In genomic region chr2:8685697-8686358, GRCh38 we compare ENCODE assay signal across 8 cellular contexts. TPM values are rescaled to one million over a fixed set of nuclear protein-coding genes. Genes with fewer than 3 reads are reported as not detected.
DNase-seq lines count a peak whose midpoint lies in the region; ATAC-seq and TF ChIP-seq lines count a peak whose summit lies in the region.

No MANE protein-coding gene starts in this region.

- peaks cover 12% of the 10 kb centered on the region for H3K4me1 ChIP-seq in A673 (ENCODE audit: insufficient read depth, low read length, poor library complexity, severe bottlenecking)
- H3K4me1 ChIP-seq in PC-9 (replicated peaks; ENCODE audit: insufficient read depth): no peaks in the 10 kb centered on the region; the same call in 1 of the 2 replicates
- peaks cover 23% of the 10 kb centered on the region for H3K4me1 ChIP-seq in stomach smooth muscle (ENCODE audit: control insufficient read depth, insufficient read depth, low read length)

- H3K27me3 ChIP-seq in A673 (replicated peaks; ENCODE audit: insufficient read depth, low read depth, low read length, poor library complexity) (no peaks in the 10 kb centered on the region), PC-9 (ENCODE audit: insufficient read depth, low read depth) (peaks cover 60% of the 10 kb centered on the region), stomach smooth muscle (ENCODE audit: control insufficient read depth in 1 of 2, insufficient read depth in 2 of 2, low read length in 2 of 2) (no peaks in the 10 kb centered on the region)

- H3K27ac ChIP-seq in A673 (ENCODE audit: low read depth, low read length, poor library complexity, severe bottlenecking) (peak overlapping the region; percentile 89), PC-9 (no peak overlapping the region), stomach smooth muscle (ENCODE audit: low read length) (peak overlapping the region; percentile 69)

- CTCF ChIA-PET in A673 (lab: Charles Lee) (no interaction called here), PC-9 (lab: Charles Lee) (no interaction called here)

- no peaks in the 10 kb centered on the region for H3K79me2 ChIP-seq in PC-9 (ENCODE audit: low read depth)

- TF ChIP-seq POLR2A in GM18505 (IDR thresholded peaks at IDR 0.05; ENCODE audit: borderline replicate concordance, extremely low read depth, insufficient read depth, insufficient read length): no peak

- H3F3A ChIP-seq in PC-9 (ENCODE audit: insufficient read depth, low read depth): 0 out of 2 replicates have a peak, but pooled peaks cover 3% of the 10 kb centered on the region

- H3K36me3 ChIP-seq in A673 (ENCODE audit: insufficient read depth, low read length, poor library complexity, severe bottlenecking) (peaks cover 16% of the 10 kb centered on the region), PC-9 (ENCODE audit: low read depth) (no peaks in the 10 kb centered on the region), stomach smooth muscle (ENCODE audit: control insufficient read depth in 2 of 2, insufficient read depth in 2 of 2, low read length in 2 of 2) (no peaks in the 10 kb centered on the region)

- H2AFZ ChIP-seq in PC-9: no peak overlapping the region

- no peaks in the 10 kb centered on the region for H3K9me3 Mint-ChIP-seq in activated T-helper 17 cell treated with anti-CD3 and anti-CD28 coated beads, Interleukin-2, amount 50 U/mL, for 72 hours
- no peaks in the 10 kb centered on the region for H3K9me3 Mint-ChIP-seq in nephron progenitor cell

- H3K36me3 Mint-ChIP-seq in activated T-helper 17 cell treated with anti-CD3 and anti-CD28 coated beads, Interleukin-2, amount 50 U/mL, for 72 hours (ENCODE audit: low read depth): peaks cover 44% of the 10 kb centered on the region
- H3K36me3 Mint-ChIP-seq in nephron progenitor cell (ENCODE audit: low read depth): peaks cover 25% of the 10 kb centered on the region

- H3K9me3 ChIP-seq in A673 (ENCODE audit: low read depth, low read length, poor library complexity, severe bottlenecking) (no peaks in the 10 kb centered on the region), PC-9 (ENCODE audit: insufficient read depth, low read depth) (0 out of 2 replicates have a peak, but pooled peaks cover 6% of the 10 kb centered on the region), stomach smooth muscle (ENCODE audit: control insufficient read depth in 2 of 2, low read length in 2 of 2) (no peaks in the 10 kb centered on the region)

- BruUV-seq in A673 (replicated peaks; lab: Mats Ljungman, UMichigan) (no TSS peak), PC-9 (replicated peaks; lab: Mats Ljungman, UMichigan) (no TSS peak)

- H3K4me3 ChIP-seq in A673 (ENCODE audit: low read depth, low read length, poor library complexity, severe bottlenecking) (peak overlapping the region; percentile 87), PC-9 (no peak overlapping the region), foreskin fibroblast (ENCODE audit: low read depth in 1 of 2, low read length in 2 of 2) (peak overlapping the region; percentile 30 to 98), stomach smooth muscle (ENCODE audit: low read length in 2 of 2) (peak overlapping the region; percentile 73 to 76)

- H3K27ac Mint-ChIP-seq in activated T-helper 17 cell treated with anti-CD3 and anti-CD28 coated beads, Interleukin-2, amount 50 U/mL, for 72 hours: peak overlapping the region; percentile 70
- H3K27ac Mint-ChIP-seq in nephron progenitor cell: no peak overlapping the region

- peak overlapping the region in 1 of 2 donors; percentile 76 for H3K9ac ChIP-seq in stomach smooth muscle (ENCODE audit: low read length in 2 of 2)

- ATAC-seq in GM18505 (IDR thresholded peaks at IDR 0.05; ENCODE audit: unreplicated experiment): peak; percentile 40
- ATAC-seq in HG03571 (IDR thresholded peaks at IDR 0.05; ENCODE audit: unreplicated experiment): peak; percentile 32
- peak; percentile 31 for ATAC-seq in activated T-helper 17 cell treated with anti-CD3 and anti-CD28 coated beads, Interleukin-2, amount 50 U/mL, for 72 hours (replicated peaks)

- intact Hi-C loops in A673 (cut with micrococcal nuclease; ENCODE audit: unreplicated experiment) (loop anchor here (1.0 to 10.0 kb wide), 7 partner anchors 289 to 1589 kb away; no protein-coding TSS in a partner anchor), PC-9 (cut with micrococcal nuclease; ENCODE audit: unreplicated experiment) (loop anchor here (1.0 to 10.0 kb wide), 4 partner anchors 159 to 1589 kb away; no protein-coding TSS in a partner anchor)

- no peaks in the 10 kb centered on the region for H4K20me1 ChIP-seq in PC-9 (ENCODE audit: insufficient read depth)

- peak overlapping the region; percentile 15; the same call in 1 of the 2 replicates for H3K4me2 ChIP-seq in PC-9

- TF ChIP-seq CTCF in A673 (conservative IDR thresholded peaks at IDR 0.05; ENCODE audit: low read depth, low read length) (peak; percentile 72), PC-9 (conservative IDR thresholded peaks at IDR 0.05) (peak; percentile 87), foreskin fibroblast (IDR thresholded peaks at IDR 0.05; ENCODE audit: low read depth, low read length) (peak; percentile 64), nephron progenitor cell (IDR thresholded peaks at IDR 0.05) (peak; percentile 86)

- DNase-seq in A673 (ENCODE audit: low spot score): peak; percentile 87
- peak in 1 of 2 experiments; percentile 55 for DNase-seq in PC-9
- peak in 1 of 2 donors; percentile 73 for DNase-seq in foreskin fibroblast
- DNase-seq in nephron progenitor cell: peak; percentile 94

- peak overlapping the region; percentile 71 for H3K4me3 Mint-ChIP-seq in activated T-helper 17 cell treated with anti-CD3 and anti-CD28 coated beads, Interleukin-2, amount 50 U/mL, for 72 hours
- H3K4me3 Mint-ChIP-seq in nephron progenitor cell: peak overlapping the region; percentile 67

- POLR2A ChIA-PET in A673 (lab: Charles Lee; ENCODE audit: low non-redundant PET): no interaction called here
- POLR2A ChIA-PET in PC-9 (lab: Charles Lee; ENCODE audit: unreplicated experiment): no interaction called here

- H3K9me2 ChIP-seq in PC-9 (ENCODE audit: insufficient read depth): no peaks in the 10 kb centered on the region

- peaks cover 4% of the 10 kb centered on the region for H3K27me3 Mint-ChIP-seq in activated T-helper 17 cell treated with anti-CD3 and anti-CD28 coated beads, Interleukin-2, amount 50 U/mL, for 72 hours
- peaks cover 18% of the 10 kb centered on the region for H3K27me3 Mint-ChIP-seq in nephron progenitor cell (ENCODE audit: low read depth, poor library complexity)

- H3K4me1 Mint-ChIP-seq in activated T-helper 17 cell treated with anti-CD3 and anti-CD28 coated beads, Interleukin-2, amount 50 U/mL, for 72 hours: no peaks in the 10 kb centered on the region
- peaks cover 18% of the 10 kb centered on the region for H3K4me1 Mint-ChIP-seq in nephron progenitor cell

RNA-seq across cellular contexts. Expression of gene ID2, which starts 4.0 kb away (rescaled TPM):
- total RNA-seq in A673 (2021): 235 and 249 TPM in 2 replicates
- total RNA-seq in PC-9 (2021): 0.61 and 0.95 TPM in 2 replicates
- total RNA-seq in activated T-helper 17 cell treated with anti-CD3 and anti-CD28 coated beads, Interleukin-2, amount 50 U/mL, for 72 hours: 100 to 1,000 TPM in 1 of 2 donors, 10 to 100 TPM in 1; 85.6 to 425 TPM

Comparison
In these comparisons a context has a peak if more than half of its experiments do, and no peak if none do; other contexts are left out.
1. RNA of gene ID2, which starts 4.0 kb away (total RNA-seq): 85.6 to 425 TPM in activated T-helper 17 cell treated with anti-CD3 and anti-CD28 coated beads, Interleukin-2, amount 50 U/mL, for 72 hours and 235 to 249 TPM in A673; 0.61 to 0.95 TPM in PC-9; every median in the first group is over 10 times any median in the second.
2. Peak in every context shown above with its lines, with median percentiles within 50 percentile points of each other: CTCF ChIP-seq and ATAC-seq.